In the genomic region with DNA sequence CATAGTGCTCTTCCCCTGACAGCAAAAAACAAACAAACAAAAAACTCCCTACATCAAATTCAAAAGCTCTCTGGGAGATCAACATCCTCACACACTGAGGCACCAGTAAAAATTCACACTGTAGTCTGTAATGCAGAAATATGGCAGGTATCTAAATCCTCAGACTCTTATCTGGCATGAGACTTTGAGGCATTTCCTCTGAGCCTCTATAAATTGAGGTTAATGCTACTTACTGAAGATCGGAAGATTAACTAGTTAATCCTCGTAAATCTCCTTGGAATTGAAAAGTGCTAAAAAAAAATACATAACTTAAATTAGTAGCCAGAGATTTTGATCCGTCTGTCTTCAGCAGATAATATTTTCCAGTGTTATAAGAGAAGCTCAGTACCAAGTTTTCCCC, we compare ENCODE assay signal across 29 cellular contexts.
"Had no signal": no experiment of that assay in that cellular context is flagged by ENCODE, and none has a peak within 500 bp of the region (broad histone marks: within the 10 kb centered on the region; RNA-seq: fewer than 3 reads in every experiment).

No MANE protein-coding gene starts in this region.

- H3K27ac ChIP-seq: gastroesophageal sphincter, left ventricle myocardium inferior, neutrophil, skin epidermis, uterus, WERI-Rb-1 had no signal

- H3K9me3 Mint-ChIP-seq: activated CD8-positive, alpha-beta T cell treated with anti-CD3 and anti-CD28 coated beads for 36 hours; activated T-helper 17 cell treated with anti-CD3 and anti-CD28 coated beads, Interleukin-2, amount 50 U/mL, for 72 hours; T-helper 1 cell treated with Interleukin-12 subunit alpha and Interleukin-12 subunit beta and Interleukin-4 antibody, amounts not matched to agents 30 μg/mL and 1 μg/mL, for 36 hours had no signal

- H3K4me1 Mint-ChIP-seq: activated T-helper 17 cell treated with anti-CD3 and anti-CD28 coated beads, Interleukin-2, amount 50 U/mL, for 72 hours had no signal

- H3K4me3 Mint-ChIP-seq: activated CD8-positive, alpha-beta T cell treated with anti-CD3 and anti-CD28 coated beads for 36 hours; activated T-cell treated with anti-CD3 and anti-CD28 coated beads, Interleukin-2, amount 50 U/mL, for 4 hours; activated T-helper 17 cell treated with anti-CD3 and anti-CD28 coated beads, Interleukin-2, amount 50 U/mL, for 72 hours; effector memory CD8-positive, alpha-beta T cell; nephron; stimulated activated memory B cell treated with anti-CD40 and anti-IgM and Interleukin-4, amounts not matched to agents 10 μg/mL and 1 μg/mL and 100 μg/mL, for 72 hours; stimulated activated naive CD8-positive, alpha-beta T cell treated with anti-CD3 and anti-CD28 coated beads, Interleukin-15, amount 100 ng/mL, for 72 hours; T-helper 1 cell treated with Interleukin-12 subunit alpha and Interleukin-12 subunit beta and Interleukin-4 antibody, amounts not matched to agents 30 μg/mL and 1 μg/mL, for 36 hours; type B pancreatic cell had no signal

- H3K27ac Mint-ChIP-seq: activated CD8-positive, alpha-beta T cell treated with anti-CD3 and anti-CD28 coated beads for 36 hours; activated T-helper 17 cell treated with anti-CD3 and anti-CD28 coated beads, Interleukin-2, amount 50 U/mL, for 72 hours; nephron; stimulated activated memory B cell treated with anti-CD40 and anti-IgM and Interleukin-4, amounts not matched to agents 10 μg/mL and 1 μg/mL and 100 μg/mL, for 72 hours; stimulated activated naive CD8-positive, alpha-beta T cell treated with anti-CD3 and anti-CD28 coated beads, Interleukin-15, amount 100 ng/mL, for 72 hours; T-helper 1 cell treated with Interleukin-12 subunit alpha and Interleukin-12 subunit beta and Interleukin-4 antibody, amounts not matched to agents 30 μg/mL and 1 μg/mL, for 36 hours; type B pancreatic cell had no signal

- H3K27me3 ChIP-seq: gastroesophageal sphincter, neutrophil, uterus had no signal

- H3K27me3 Mint-ChIP-seq: activated CD8-positive, alpha-beta T cell treated with anti-CD3 and anti-CD28 coated beads for 36 hours; activated T-helper 17 cell treated with anti-CD3 and anti-CD28 coated beads, Interleukin-2, amount 50 U/mL, for 72 hours; effector memory CD8-positive, alpha-beta T cell; stimulated activated memory B cell treated with anti-CD40 and anti-IgM and Interleukin-4, amounts not matched to agents 10 μg/mL and 1 μg/mL and 100 μg/mL, for 72 hours; stimulated activated naive CD8-positive, alpha-beta T cell treated with anti-CD3 and anti-CD28 coated beads, Interleukin-15, amount 100 ng/mL, for 72 hours; type B pancreatic cell had no signal

- H3K9me3 ChIP-seq: gastroesophageal sphincter, left ventricle myocardium inferior, neutrophil, uterus had no signal

- H3K36me3 ChIP-seq: gastroesophageal sphincter, left ventricle myocardium inferior, neutrophil, uterus, WERI-Rb-1 had no signal

- H3K4me1 ChIP-seq: gastroesophageal sphincter, left ventricle myocardium inferior, uterus had no signal

- H3K4me3 ChIP-seq: gastroesophageal sphincter, left ventricle myocardium inferior, lung, skin epidermis, uterus had no signal

- DNase-seq: activated CD4-positive, alpha-beta T cell treated with anti-CD3 and anti-CD28 coated beads, Interleukin-2, amount 50 U/mL, for 1 hour; activated CD4-positive, CD25-positive, alpha-beta regulatory T cell treated with anti-CD3 and anti-CD28 coated beads, Interleukin-2, amount 50 U/mL, for 72 hours; activated CD8-positive, alpha-beta T cell treated with anti-CD3 and anti-CD28 coated beads for 36 hours; activated gamma-delta T cell treated with Interleukin-2 at 50 U/mL for 16 hours; activated naive CD4-positive, alpha-beta T cell treated with anti-CD3 and anti-CD28 coated beads, Interleukin-2, amount 50 U/mL, for 16 hours; activated T-cell treated with anti-CD3 and anti-CD28 coated beads, Interleukin-2, amount 50 U/mL, for 4 hours; cerebellar nuclear complex; cortex of kidney; effector memory CD8-positive, alpha-beta T cell; erythroblast; head of caudate nucleus; hypothalamus; left ventricle myocardium inferior; stimulated activated CD4-positive, alpha-beta T cell treated with anti-CD3 and anti-CD28 coated beads, Interleukin-4, amount 100 ng/mL, for 4 hours; stimulated activated CD8-positive, alpha-beta memory T cell treated with anti-CD3 and anti-CD28 coated beads, Interleukin-4, amount 100 ng/mL, for 48 hours; stimulated activated naive CD8-positive, alpha-beta T cell treated with anti-CD3 and anti-CD28 coated beads, Interleukin-15, amount 100 ng/mL, for 72 hours; substantia nigra; T-helper 9 cell; uterus; WERI-Rb-1 had no signal
